Comparison of ENCODE assay signal across 1 cellular context in genomic region chr12:42574879-42575278, GRCh38.
A peak's percentile ranks its signal among the peaks of the same experiment; 100 is the strongest.
TF ChIP-seq lines count a peak whose summit lies in the region.

No MANE protein-coding gene starts in this region.

TF ChIP-seq in HEK293, 187 proteins besides CTCF, POLR2A, EP300 and RAD21 (continued from another document):
- TF ChIP-seq PRDM6 (tag by site-specific recombination; IDR thresholded peaks at IDR 0.05) (peak; percentile 94), ZNF169 (tag by site-specific recombination; IDR thresholded peaks at IDR 0.05) (no peak), ZSCAN16 (tag by site-specific recombination; IDR thresholded peaks at IDR 0.05) (0 out of 2 replicates have a peak, but pooled peaks have one; percentile 60), PRDM1 (tag by site-specific recombination; IDR thresholded peaks at IDR 0.05) (no peak), ZNF548 (tag by site-specific recombination; IDR thresholded peaks at IDR 0.05) (no peak), OSR2 (tag by site-specific recombination; IDR thresholded peaks at IDR 0.05) (no peak; the same call in 1 of the 2 replicates), ZNF138 (tag by site-specific recombination; IDR thresholded peaks at IDR 0.05; ENCODE audit: borderline replicate concordance) (no peak), ZSCAN5A (tag by site-specific recombination; IDR thresholded peaks at IDR 0.05) (no peak), ZNF449 (tag by site-specific recombination; IDR thresholded peaks at IDR 0.05) (0 out of 2 replicates have a peak, but pooled peaks have one; percentile 13), BCL6B (tag by site-specific recombination; IDR thresholded peaks at IDR 0.05) (peak; percentile 56; the same call in 1 of the 2 replicates), IKZF3 (tag by site-specific recombination; IDR thresholded peaks at IDR 0.05) (no peak), ZNF140 (tag by site-specific recombination; IDR thresholded peaks at IDR 0.05) (no peak), ZSCAN4 (tag by site-specific recombination; IDR thresholded peaks at IDR 0.05) (no peak), ZNF394 (tag by site-specific recombination; IDR thresholded peaks at IDR 0.05; ENCODE audit: borderline replicate concordance) (no peak), KLF10 (tag by site-specific recombination; IDR thresholded peaks at IDR 0.05) (0 out of 2 replicates have a peak, but pooled peaks have one; percentile 37), GLI4 (tag by site-specific recombination; IDR thresholded peaks at IDR 0.05) (no peak), ZNF639 (tag by site-specific recombination; IDR thresholded peaks at IDR 0.05) (no peak), RBAK (tag by site-specific recombination; IDR thresholded peaks at IDR 0.05) (no peak), FEZF1 (tag by site-specific recombination; IDR thresholded peaks at IDR 0.05) (peak; percentile 85)
